ENCODE assay signal across 10 cellular contexts in the genomic region with DNA sequence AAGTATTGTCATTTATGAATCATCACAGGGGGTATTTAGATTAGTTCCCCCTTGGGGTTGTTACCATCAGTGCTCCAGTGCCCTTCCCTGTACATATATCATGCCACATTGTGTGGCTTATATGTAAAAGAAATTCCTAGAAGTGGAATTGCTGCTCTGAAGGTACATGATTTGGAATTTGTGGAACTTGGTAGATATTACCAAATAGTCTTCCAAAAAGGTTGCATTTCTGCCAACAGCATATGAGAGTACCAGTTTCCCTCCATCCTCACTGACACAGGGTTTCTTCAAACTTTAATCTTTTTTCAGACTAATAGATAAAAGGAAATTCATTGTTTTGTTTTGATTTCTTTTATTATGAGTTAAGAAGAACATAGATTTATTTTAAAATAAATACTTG. TPM values are rescaled to one million over a fixed set of nuclear protein-coding genes. Genes with fewer than 3 reads are reported as not detected.
DNase-seq lines count a peak whose midpoint lies in the region; ATAC-seq and TF ChIP-seq lines count a peak whose summit lies in the region.
"Had no signal": no experiment of that assay in that cellular context is flagged by ENCODE, and none has a peak within 500 bp of the region (broad histone marks: within the 10 kb centered on the region; RNA-seq: fewer than 3 reads in every experiment).

No MANE protein-coding gene starts in this region.

- DNase-seq in M059J (ENCODE audit: low read depth) (peak; percentile 36), chondrocyte (ENCODE audit: low spot score) (no peak), GM03348 (ENCODE audit: low spot score) (no peak)
- DNase-seq in activated naive CD8-positive, alpha-beta T cell treated with anti-CD3 and anti-CD28 coated beads, Interleukin-2, amount 50 U/mL, for 24 hours, result no peak
- no peak for DNase-seq in naive thymus-derived CD8-positive, alpha-beta T cell
- DNase-seq: activated CD4-positive, alpha-beta T cell treated with anti-CD3 and anti-CD28 coated beads for 1 hour had no signal

- no peak overlapping the region for H3K4me3 ChIP-seq in mucosa of rectum (ENCODE audit: low read length in 2 of 2)

- H3K27ac Mint-ChIP-seq in chondrocyte (ENCODE audit: unreplicated experiment), result peak overlapping the region; percentile 100
- H3K27ac Mint-ChIP-seq in activated naive CD8-positive, alpha-beta T cell treated with anti-CD3 and anti-CD28 coated beads, Interleukin-2, amount 50 U/mL, for 24 hours, result no peak overlapping the region
- H3K27ac Mint-ChIP-seq in naive thymus-derived CD8-positive, alpha-beta T cell, result no peak overlapping the region

- TF ChIP-seq CTCF in chondrocyte (IDR thresholded peaks at IDR 0.05), result peak; percentile 10

- H3K9me3 ChIP-seq in mucosa of rectum (ENCODE audit: control insufficient read depth in 2 of 2, low read length in 2 of 2), result no peaks in the 10 kb centered on the region

- POLR2A ChIA-PET in naive thymus-derived CD8-positive, alpha-beta T cell (lab: Charles Lee), result no interaction called here

- H3K9me3 Mint-ChIP-seq in chondrocyte (ENCODE audit: low read depth), result no peaks in the 10 kb centered on the region
- H3K9me3 Mint-ChIP-seq in activated naive CD8-positive, alpha-beta T cell treated with anti-CD3 and anti-CD28 coated beads, Interleukin-2, amount 50 U/mL, for 24 hours, result no peaks in the 10 kb centered on the region
- H3K9me3 Mint-ChIP-seq in naive thymus-derived CD8-positive, alpha-beta T cell, result no peaks in the 10 kb centered on the region

- peaks cover 0 to 2% of the 10 kb centered on the region in 2 donors for H3K36me3 ChIP-seq in mucosa of rectum (ENCODE audit: control insufficient read depth in 2 of 2, insufficient read depth in 2 of 2, low read length in 2 of 2)

- no peak overlapping the region for H3K9ac ChIP-seq in mucosa of rectum (ENCODE audit: low read depth in 1 of 2, low read length in 2 of 2)

- no peak overlapping the region for H3K4me3 Mint-ChIP-seq in chondrocyte (ENCODE audit: unreplicated experiment)
- H3K4me3 Mint-ChIP-seq in activated naive CD8-positive, alpha-beta T cell treated with anti-CD3 and anti-CD28 coated beads, Interleukin-2, amount 50 U/mL, for 24 hours, result no peak overlapping the region
- no peak overlapping the region for H3K4me3 Mint-ChIP-seq in naive thymus-derived CD8-positive, alpha-beta T cell

- no peaks in the 10 kb centered on the region for H3K27me3 Mint-ChIP-seq in chondrocyte (ENCODE audit: low read depth)
- H3K27me3 Mint-ChIP-seq in activated naive CD8-positive, alpha-beta T cell treated with anti-CD3 and anti-CD28 coated beads, Interleukin-2, amount 50 U/mL, for 24 hours, result peaks cover 1% of the 10 kb centered on the region
- H3K27me3 Mint-ChIP-seq in naive thymus-derived CD8-positive, alpha-beta T cell, result peaks cover 0 to 8% (median 3%) of the 10 kb centered on the region in 5 donors

- H3K4me1 Mint-ChIP-seq in chondrocyte (ENCODE audit: low read depth), result peaks cover 55% of the 10 kb centered on the region
- no peaks in the 10 kb centered on the region for H3K4me1 Mint-ChIP-seq in activated naive CD8-positive, alpha-beta T cell treated with anti-CD3 and anti-CD28 coated beads, Interleukin-2, amount 50 U/mL, for 24 hours
- peaks cover 0 to 1% (median 0%) of the 10 kb centered on the region in 4 donors for H3K4me1 Mint-ChIP-seq in naive thymus-derived CD8-positive, alpha-beta T cell

- H3K36me3 Mint-ChIP-seq in chondrocyte (ENCODE audit: low read depth), result peaks cover 2% of the 10 kb centered on the region
- peaks cover 4% of the 10 kb centered on the region for H3K36me3 Mint-ChIP-seq in activated naive CD8-positive, alpha-beta T cell treated with anti-CD3 and anti-CD28 coated beads, Interleukin-2, amount 50 U/mL, for 24 hours (ENCODE audit: low read depth)
- peaks cover 0 to 11% (median 0%) of the 10 kb centered on the region in 3 donors for H3K36me3 Mint-ChIP-seq in naive thymus-derived CD8-positive, alpha-beta T cell

- H3K27ac ChIP-seq in mucosa of rectum (ENCODE audit: low read depth in 2 of 2, low read length in 2 of 2), result peak overlapping the region; percentile 22 to 77
- H3K27ac ChIP-seq in temporal lobe (ENCODE audit: low read depth, low read length), result peak overlapping the region; percentile 98

- no peak for ATAC-seq in activated naive CD8-positive, alpha-beta T cell treated with anti-CD3 and anti-CD28 coated beads, Interleukin-2, amount 50 U/mL, for 24 hours
- no peak for ATAC-seq in naive thymus-derived CD8-positive, alpha-beta T cell
- no peak for ATAC-seq in GM21367 (IDR thresholded peaks at IDR 0.05; ENCODE audit: unreplicated experiment)

- peaks cover 8 to 16% of the 10 kb centered on the region in 2 donors for H3K4me1 ChIP-seq in mucosa of rectum (ENCODE audit: control insufficient read depth in 2 of 2, insufficient read depth in 2 of 2, low read length in 2 of 2)

- no peaks in the 10 kb centered on the region for H3K27me3 ChIP-seq in mucosa of rectum (ENCODE audit: control insufficient read depth in 2 of 2, insufficient read depth in 2 of 2, low read length in 2 of 2)

RNA-seq across cellular contexts. Expression of gene AKNAD1, which starts 41.3 kb away (rescaled TPM):
- 0.37 and 2.3 TPM in 2 replicates for total RNA-seq in M059J (2014; rRNA removed; shearing (Covaris generic))
- 0.45 TPM in 1 of 3 replicates, not detected in the others for total RNA-seq in chondrocyte
- 3.0 TPM for total RNA-seq in temporal lobe
- total RNA-seq in naive thymus-derived CD8-positive, alpha-beta T cell, result not detected
- polyA plus RNA-seq in naive thymus-derived CD8-positive, alpha-beta T cell, result not detected
- total RNA-seq: Right ventricle myocardium inferior had no signal
